Comparison of ENCODE assay signal across 12 cellular contexts in the genomic region with DNA sequence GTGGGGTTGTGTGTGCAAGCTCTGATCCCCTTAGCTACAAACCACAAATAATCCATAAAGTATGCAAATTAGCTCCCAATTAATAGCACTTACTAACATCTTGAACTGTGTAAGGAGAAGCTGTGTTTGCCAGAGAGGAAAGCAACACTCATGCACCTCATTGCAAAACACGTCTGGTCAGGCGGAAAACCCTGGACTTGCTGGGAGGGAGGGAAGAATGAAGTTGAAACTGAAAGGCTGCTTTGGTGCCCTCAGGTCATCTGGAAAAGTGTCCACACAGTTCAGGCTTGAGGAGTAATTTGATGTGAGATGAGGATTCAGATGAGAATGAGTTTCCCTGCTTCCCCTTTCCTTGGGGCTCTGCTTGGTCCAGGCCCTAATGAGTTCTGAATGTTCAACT.
DNase-seq lines count a peak whose midpoint lies in the region; ATAC-seq and TF ChIP-seq lines count a peak whose summit lies in the region.
"Had no signal": no experiment of that assay in that cellular context is flagged by ENCODE, and none has a peak within 500 bp of the region (broad histone marks: within the 10 kb centered on the region; RNA-seq: fewer than 3 reads in every experiment).

No MANE protein-coding gene starts in this region.

- peaks cover 23% of the 10 kb centered on the region for H3K4me1 ChIP-seq in SJSA1 (replicated peaks)

- no peaks in the 10 kb centered on the region for H3K27me3 ChIP-seq in SJSA1 (replicated peaks)

- peak overlapping the region; percentile 90 for H3K27ac ChIP-seq in SJSA1

- no peak for TF ChIP-seq CTCF in fibroblast of mammary gland (conservative IDR thresholded peaks at IDR 0.05; ENCODE audit: control insufficient read depth, insufficient read depth, low read depth, low read length)

- no peak for ATAC-seq in HG02759 (IDR thresholded peaks at IDR 0.05; ENCODE audit: unreplicated experiment)
- ATAC-seq in HG03108 (IDR thresholded peaks at IDR 0.05; ENCODE audit: unreplicated experiment): no peak

- no peaks in the 10 kb centered on the region for H3K9me3 ChIP-seq in SJSA1 (replicated peaks)

- H3K4me3 ChIP-seq in SJSA1: no peak overlapping the region
- no peak overlapping the region for H3K4me3 ChIP-seq in fibroblast of mammary gland (ENCODE audit: control insufficient read depth, low read depth, low read length)

- H3K36me3 ChIP-seq in SJSA1: no peaks in the 10 kb centered on the region

- DNase-seq in Daoy (ENCODE audit: low read depth) (peak; percentile 32), SJSA1 (ENCODE audit: low read depth in 1 of 2, low spot score in 2 of 2) (no peak), fibroblast of mammary gland (ENCODE audit: low read depth) (peak; percentile 91), retina (peak; percentile 56), SHP77 (lab: John Stamatoyannopoulos, UW) (no peak)
- DNase-seq in activated naive CD4-positive, alpha-beta T cell (lab: John Stamatoyannopoulos, UW): no peak
- DNase-seq: activated B cell treated with CpG ODN at 0.5 μM for 24 hours; Calu3; KG1; NK-92 treated with Interleukin-12 subunit alpha and Interleukin-12 subunit beta, amount 100 ng/mL, for 24 hours had no signal

Comparison
In these comparisons a context has a peak if more than half of its experiments do, and no peak if none do; other contexts are left out.
1. DNase-seq: peak in Daoy (single experiment), fibroblast of mammary gland (single experiment) and retina (single experiment); none in SJSA1 (0 of 2), SHP77 (0 of 2) and activated naive CD4-positive, alpha-beta T cell (0 of 4).